In the genomic region with DNA sequence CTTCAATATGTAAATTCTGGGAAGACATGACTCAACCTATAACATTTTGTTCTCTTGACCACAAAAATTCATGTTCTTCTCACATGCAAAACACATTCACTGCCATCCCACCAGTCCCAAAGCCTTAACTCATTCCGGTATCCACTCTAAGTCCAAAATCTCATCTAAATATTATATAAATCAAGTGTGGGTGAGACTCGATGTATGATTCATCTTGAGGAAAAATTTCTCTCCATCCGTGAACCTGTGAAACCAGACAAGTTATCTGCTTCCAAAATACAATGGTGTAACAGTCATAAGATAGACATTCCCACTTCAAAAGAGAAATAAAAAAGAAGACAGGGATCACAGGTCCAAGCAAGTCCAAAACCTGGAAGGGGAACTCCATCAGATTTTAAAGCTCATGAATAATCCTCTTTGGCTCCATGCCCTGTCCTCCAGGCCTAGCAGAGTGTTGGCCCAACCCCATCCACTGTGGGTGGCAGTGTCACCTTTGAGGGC, we compare ENCODE assay signal across 16 cellular contexts.
DNase-seq lines count a peak whose midpoint lies in the region; ATAC-seq and TF ChIP-seq lines count a peak whose summit lies in the region.
"Had no signal": no experiment of that assay in that cellular context is flagged by ENCODE, and none has a peak within 500 bp of the region (broad histone marks: within the 10 kb centered on the region; RNA-seq: fewer than 3 reads in every experiment).

No MANE protein-coding gene starts in this region.

- H3K9ac ChIP-seq in HCT116 (ENCODE audit: low read length), result no peak overlapping the region
- H3K9ac ChIP-seq in smooth muscle cell (ENCODE audit: low read depth), result no peak overlapping the region

- H3K79me2 ChIP-seq in HCT116 (ENCODE audit: insufficient read depth, low read length) (no peaks in the 10 kb centered on the region), smooth muscle cell (ENCODE audit: low read depth) (no peaks in the 10 kb centered on the region)

- H3K36me3 ChIP-seq in HCT116 (ENCODE audit: control insufficient read depth in 1 of 2, insufficient read depth in 2 of 2, low read length in 2 of 2) (no peaks in the 10 kb centered on the region), smooth muscle cell (ENCODE audit: low read depth) (no peaks in the 10 kb centered on the region)
- H3K36me3 ChIP-seq: ascending aorta had no signal

- no peak for TF ChIP-seq POLR2A in HCT116 (IDR thresholded peaks at IDR 0.05; ENCODE audit: borderline replicate concordance, extremely low read depth, insufficient read depth, insufficient read length)

- no peaks in the 10 kb centered on the region for H3K9me3 ChIP-seq in HCT116 (ENCODE audit: control insufficient read depth in 1 of 2, insufficient read depth in 1 of 2, low read depth in 1 of 2, low read length in 2 of 2)
- no peaks in the 10 kb centered on the region for H3K9me3 ChIP-seq in smooth muscle cell (replicated peaks; ENCODE audit: low read depth)
- H3K9me3 ChIP-seq: ascending aorta had no signal

- TF ChIP-seq RAD21 in HCT116 (IDR thresholded peaks at IDR 0.05; ENCODE audit: low read depth), result no peak

- H3K4me2 ChIP-seq in HCT116 (ENCODE audit: low read length) (no peak overlapping the region), smooth muscle cell (no peak overlapping the region)

- CTCF ChIA-PET in HCT116 (lab: Charles Lee), result no interaction called here

- H3K27me3 ChIP-seq in HCT116 (ENCODE audit: insufficient read depth, low read length) (no peaks in the 10 kb centered on the region), smooth muscle cell (ENCODE audit: low read depth) (no peaks in the 10 kb centered on the region)
- H3K27me3 ChIP-seq: ascending aorta had no signal

- H3F3A ChIP-seq in smooth muscle cell (ENCODE audit: low read depth), result no peaks in the 10 kb centered on the region

- no peaks in the 10 kb centered on the region for H4K20me1 ChIP-seq in HCT116 (ENCODE audit: insufficient read depth)
- H4K20me1 ChIP-seq in smooth muscle cell (ENCODE audit: low read depth), result no peaks in the 10 kb centered on the region

- intact Hi-C loops in HCT116 (cut with micrococcal nuclease), result no loop called here

- POLR2A ChIA-PET in HCT116 (lab: Charles Lee), result no interaction called here

- no peak overlapping the region for H3K27ac ChIP-seq in HCT116 (ENCODE audit: low read depth, low read length)
- H3K27ac ChIP-seq in smooth muscle cell (ENCODE audit: low read depth), result peak overlapping the region; percentile 56
- H3K27ac ChIP-seq: ascending aorta had no signal

- H3K9me2 ChIP-seq in HCT116 (ENCODE audit: insufficient read depth), result no peaks in the 10 kb centered on the region

- ATAC-seq in HCT116 (0 out of 2 replicates have a peak, but pooled peaks have one; percentile 32), HG02571 (IDR thresholded peaks at IDR 0.05; ENCODE audit: unreplicated experiment) (no peak)
- ATAC-seq: effector memory CD8-positive, alpha-beta T cell; HepG2 had no signal

- no peak overlapping the region for H2AFZ ChIP-seq in HCT116 (ENCODE audit: low read depth, low read length, poor library complexity, severe bottlenecking)
- H2AFZ ChIP-seq in smooth muscle cell (ENCODE audit: low read depth), result no peak overlapping the region

- 37% methylated on average over 3 of the region's 3 CpGs for WGBS in smooth muscle cell (ENCODE audit: low lambda C conversion rate)

- H3K4me1 ChIP-seq in HCT116 (ENCODE audit: control insufficient read depth in 1 of 2, insufficient read depth in 2 of 2, low read length in 2 of 2) (no peaks in the 10 kb centered on the region), smooth muscle cell (ENCODE audit: low read depth) (no peaks in the 10 kb centered on the region)
- H3K4me1 ChIP-seq: ascending aorta had no signal

- TF ChIP-seq CTCF in HCT116 (IDR thresholded peaks at IDR 0.05 in 2 of 3, conservative IDR thresholded peaks at IDR 0.05 in 1 of 3; ENCODE audit: borderline replicate concordance in 1 of 3, insufficient read depth in 1 of 3, low read depth in 2 of 3, low read length in 2 of 3), result no peak
- no peak for TF ChIP-seq CTCF in fibroblast of villous mesenchyme (IDR thresholded peaks at IDR 0.05; ENCODE audit: insufficient read depth, low read depth, low read length)
- TF ChIP-seq CTCF in smooth muscle cell (IDR thresholded peaks at IDR 0.05; ENCODE audit: borderline replicate concordance, insufficient read depth, poor library complexity, severe bottlenecking), result no peak

- BruUV-seq in HCT116 (replicated peaks; lab: Mats Ljungman, UMichigan), result no TSS peak

- no peak for DNase-seq in HCT116 (ENCODE audit: low read depth, low spot score)
- DNase-seq in amniotic epithelial cell (ENCODE audit: low read depth), result peak; percentile 94
- DNase-seq in fibroblast of villous mesenchyme (ENCODE audit: low read depth), result peak; percentile 50
- no peak for DNase-seq in smooth muscle cell (lab: John Stamatoyannopoulos, UW; ENCODE audit: unreplicated experiment)
- DNase-seq in stimulated activated CD4-positive, alpha-beta T cell treated with anti-CD3 and anti-CD28 coated beads, Interleukin-4, amount 100 ng/mL, for 24 hours, result no peak
- DNase-seq in NCI-H1048 (lab: John Stamatoyannopoulos, UW), result no peak
- DNase-seq in NCI-H345 treated with DMSO at 0.1 percent for 48 hours (lab: John Stamatoyannopoulos, UW; ENCODE audit: unreplicated experiment), result no peak
- DNase-seq: activated CD4-positive, alpha-beta T cell treated with anti-CD3 and anti-CD28 coated beads, Interleukin-2, amount 10 ng/mL, durations not matched to agents 24 days and 14 days; effector memory CD8-positive, alpha-beta T cell; hippocampal formation; NCI-H1105 treated with DMSO at 0.1 percent for 48 hours; nephron progenitor cell; substantia nigra had no signal

- no peak overlapping the region for H3K4me3 ChIP-seq in HCT116 (replicated peaks in 1 of 2; ENCODE audit: low read depth in 1 of 2, low read length in 2 of 2)
- no peak overlapping the region for H3K4me3 ChIP-seq in fibroblast of villous mesenchyme (ENCODE audit: low read depth, low read length)
- H3K4me3 ChIP-seq in smooth muscle cell, result no peak overlapping the region
- H3K4me3 ChIP-seq: ascending aorta had no signal

- RAD21 ChIA-PET in HCT116 (lab: Charles Lee; ENCODE audit: low non-redundant PET in 1 of 2, low total read pairs in 2 of 2, uncharacterized antibody in 2 of 2, unreplicated experiment in 2 of 2), result no interaction called here

TF ChIP-seq in HCT116, 20 proteins besides CTCF, POLR2A, EP300 and RAD21:
- TF ChIP-seq, protein P1, sequence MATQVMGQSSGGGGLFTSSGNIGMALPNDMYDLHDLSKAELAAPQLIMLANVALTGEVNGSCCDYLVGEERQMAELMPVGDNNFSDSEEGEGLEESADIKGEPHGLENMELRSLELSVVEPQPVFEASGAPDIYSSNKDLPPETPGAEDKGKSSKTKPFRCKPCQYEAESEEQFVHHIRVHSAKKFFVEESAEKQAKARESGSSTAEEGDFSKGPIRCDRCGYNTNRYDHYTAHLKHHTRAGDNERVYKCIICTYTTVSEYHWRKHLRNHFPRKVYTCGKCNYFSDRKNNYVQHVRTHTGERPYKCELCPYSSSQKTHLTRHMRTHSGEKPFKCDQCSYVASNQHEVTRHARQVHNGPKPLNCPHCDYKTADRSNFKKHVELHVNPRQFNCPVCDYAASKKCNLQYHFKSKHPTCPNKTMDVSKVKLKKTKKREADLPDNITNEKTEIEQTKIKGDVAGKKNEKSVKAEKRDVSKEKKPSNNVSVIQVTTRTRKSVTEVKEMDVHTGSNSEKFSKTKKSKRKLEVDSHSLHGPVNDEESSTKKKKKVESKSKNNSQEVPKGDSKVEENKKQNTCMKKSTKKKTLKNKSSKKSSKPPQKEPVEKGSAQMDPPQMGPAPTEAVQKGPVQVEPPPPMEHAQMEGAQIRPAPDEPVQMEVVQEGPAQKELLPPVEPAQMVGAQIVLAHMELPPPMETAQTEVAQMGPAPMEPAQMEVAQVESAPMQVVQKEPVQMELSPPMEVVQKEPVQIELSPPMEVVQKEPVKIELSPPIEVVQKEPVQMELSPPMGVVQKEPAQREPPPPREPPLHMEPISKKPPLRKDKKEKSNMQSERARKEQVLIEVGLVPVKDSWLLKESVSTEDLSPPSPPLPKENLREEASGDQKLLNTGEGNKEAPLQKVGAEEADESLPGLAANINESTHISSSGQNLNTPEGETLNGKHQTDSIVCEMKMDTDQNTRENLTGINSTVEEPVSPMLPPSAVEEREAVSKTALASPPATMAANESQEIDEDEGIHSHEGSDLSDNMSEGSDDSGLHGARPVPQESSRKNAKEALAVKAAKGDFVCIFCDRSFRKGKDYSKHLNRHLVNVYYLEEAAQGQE (IDR thresholded peaks at IDR 0.05; ENCODE audit: low read depth), result no peak
- TF ChIP-seq CBX3 (IDR thresholded peaks at IDR 0.05; ENCODE audit: low read depth) (no peak), YY1 (IDR thresholded peaks at IDR 0.05; ENCODE audit: extremely low read depth, insufficient replicate concordance, low read depth, low read length) (no peak), TCF7L2 (IDR thresholded peaks at IDR 0.05; ENCODE audit: borderline replicate concordance, extremely low read depth, insufficient read depth, insufficient read length) (no peak), SRF (IDR thresholded peaks at IDR 0.05; ENCODE audit: low read depth) (no peak), ELF1 (IDR thresholded peaks at IDR 0.05; ENCODE audit: borderline replicate concordance, low read depth) (no peak), ZNF274 (IDR thresholded peaks at IDR 0.05; ENCODE audit: low read depth, low read length) (no peak), EZH2phosphoT487 (IDR thresholded peaks at IDR 0.05; ENCODE audit: borderline replicate concordance) (no peak)
- TF ChIP-seq, protein P2, sequence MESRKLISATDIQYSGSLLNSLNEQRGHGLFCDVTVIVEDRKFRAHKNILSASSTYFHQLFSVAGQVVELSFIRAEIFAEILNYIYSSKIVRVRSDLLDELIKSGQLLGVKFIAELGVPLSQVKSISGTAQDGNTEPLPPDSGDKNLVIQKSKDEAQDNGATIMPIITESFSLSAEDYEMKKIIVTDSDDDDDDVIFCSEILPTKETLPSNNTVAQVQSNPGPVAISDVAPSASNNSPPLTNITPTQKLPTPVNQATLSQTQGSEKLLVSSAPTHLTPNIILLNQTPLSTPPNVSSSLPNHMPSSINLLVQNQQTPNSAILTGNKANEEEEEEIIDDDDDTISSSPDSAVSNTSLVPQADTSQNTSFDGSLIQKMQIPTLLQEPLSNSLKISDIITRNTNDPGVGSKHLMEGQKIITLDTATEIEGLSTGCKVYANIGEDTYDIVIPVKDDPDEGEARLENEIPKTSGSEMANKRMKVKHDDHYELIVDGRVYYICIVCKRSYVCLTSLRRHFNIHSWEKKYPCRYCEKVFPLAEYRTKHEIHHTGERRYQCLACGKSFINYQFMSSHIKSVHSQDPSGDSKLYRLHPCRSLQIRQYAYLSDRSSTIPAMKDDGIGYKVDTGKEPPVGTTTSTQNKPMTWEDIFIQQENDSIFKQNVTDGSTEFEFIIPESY (IDR thresholded peaks at IDR 0.05; ENCODE audit: extremely low read depth, insufficient replicate concordance, low read length), result no peak
- TF ChIP-seq, protein P3, sequence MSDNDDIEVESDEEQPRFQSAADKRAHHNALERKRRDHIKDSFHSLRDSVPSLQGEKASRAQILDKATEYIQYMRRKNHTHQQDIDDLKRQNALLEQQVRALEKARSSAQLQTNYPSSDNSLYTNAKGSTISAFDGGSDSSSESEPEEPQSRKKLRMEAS (IDR thresholded peaks at IDR 0.05), result no peak

Comparison
In these comparisons a context has a peak if more than half of its experiments do, and no peak if none do; other contexts are left out.
1. DNase-seq: peak in amniotic epithelial cell (single experiment) and fibroblast of villous mesenchyme (single experiment); none in HCT116 (single experiment), smooth muscle cell (single experiment), stimulated activated CD4-positive, alpha-beta T cell treated with anti-CD3 and anti-CD28 coated beads, Interleukin-4, amount 100 ng/mL, for 24 hours (single experiment), NCI-H1048 (single experiment) and NCI-H345 treated with DMSO at 0.1 percent for 48 hours (single experiment).